In the genomic region with DNA sequence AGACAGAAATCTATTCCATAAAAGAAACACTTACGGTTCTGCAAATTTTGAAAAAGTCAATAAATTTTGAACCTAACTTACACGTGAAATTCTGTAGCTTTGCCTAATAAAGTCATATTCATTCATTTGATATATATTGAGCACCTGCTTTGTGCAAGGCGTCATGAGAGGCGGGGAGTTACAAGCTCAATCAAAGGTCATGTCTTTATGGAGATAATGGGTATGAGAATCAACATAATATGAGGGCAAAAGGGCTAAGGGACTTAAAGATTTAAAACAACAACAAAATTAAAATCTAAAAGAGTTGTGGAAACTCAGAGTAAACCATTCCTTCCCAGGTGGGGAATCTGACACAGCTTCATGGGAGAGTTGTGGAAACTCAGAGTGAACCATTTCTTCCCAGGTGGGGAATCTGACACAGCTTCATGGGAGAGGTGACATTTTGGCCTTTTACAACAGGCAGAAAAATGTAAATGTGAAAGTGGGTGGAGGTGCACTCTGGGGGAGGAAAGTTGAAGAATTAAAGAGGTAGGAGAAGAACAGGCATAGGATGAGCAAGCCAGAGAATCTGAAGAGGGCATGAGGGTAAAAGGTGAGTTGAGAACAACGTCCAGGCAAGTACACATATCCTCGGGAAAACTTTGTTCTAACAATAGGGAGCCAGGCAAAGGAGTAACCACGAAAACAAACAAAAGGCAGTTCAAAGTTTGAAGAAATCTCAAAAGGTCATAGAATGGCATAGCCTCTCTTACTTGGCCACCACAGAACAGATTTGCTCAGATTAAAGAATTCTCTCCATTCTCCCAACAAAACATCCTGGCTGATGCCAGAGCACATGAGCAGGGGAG, we compare ENCODE assay signal across 1 cellular context.
TF ChIP-seq lines count a peak whose summit lies in the region.

No MANE protein-coding gene starts in this region.

TF ChIP-seq in HepG2, 621 proteins besides CTCF, POLR2A, EP300 and RAD21 (continued from another document):
- TF ChIP-seq CEBPZ (IDR thresholded peaks at IDR 0.05; ENCODE audit: low read length) (no peak), SOX13 (IDR thresholded peaks at IDR 0.05) (peak; percentile 60; the same call in 1 of the 2 replicates), SOX13 (CRISPR knock-in tag; conservative IDR thresholded peaks at IDR 0.05 in 1 of 2, IDR thresholded peaks at IDR 0.05 in 1 of 2) (peak in 1 of 2 experiments; percentile 90; a peak in 2 of 4 replicates)
TF ChIP-seq in HepG2: peak in this region for 20.
